Comparison of ENCODE assay signal across 1 cellular context in genomic region chr14:94337274-94337673, GRCh38.
TF ChIP-seq lines count a peak whose summit lies in the region.

No MANE protein-coding gene starts in this region.

TF ChIP-seq in IMR-90, 13 proteins besides CTCF, POLR2A, EP300 and RAD21 (continued from another document):
- TF ChIP-seq ELK1 (IDR thresholded peaks at IDR 0.05; ENCODE audit: borderline replicate concordance, low read depth, low read length): no peak
- TF ChIP-seq MAZ (IDR thresholded peaks at IDR 0.05; ENCODE audit: borderline replicate concordance, low read depth, low read length): no peak
- TF ChIP-seq RFX5 (IDR thresholded peaks at IDR 0.05; ENCODE audit: low read depth, low read length): no peak
- no peak for TF ChIP-seq SMC3 (IDR thresholded peaks at IDR 0.05; ENCODE audit: low read depth, low read length)
- no peak for TF ChIP-seq MXI1 (IDR thresholded peaks at IDR 0.05; ENCODE audit: borderline replicate concordance, low read depth, low read length)
- TF ChIP-seq MAFK (IDR thresholded peaks at IDR 0.05; ENCODE audit: low read depth, low read length): peak; percentile 73
- no peak for TF ChIP-seq CEBPB (IDR thresholded peaks at IDR 0.05; ENCODE audit: low read depth, low read length)
- no peak for TF ChIP-seq FOS (IDR thresholded peaks at IDR 0.05; ENCODE audit: low read depth, low read length)
